In the genomic region with DNA sequence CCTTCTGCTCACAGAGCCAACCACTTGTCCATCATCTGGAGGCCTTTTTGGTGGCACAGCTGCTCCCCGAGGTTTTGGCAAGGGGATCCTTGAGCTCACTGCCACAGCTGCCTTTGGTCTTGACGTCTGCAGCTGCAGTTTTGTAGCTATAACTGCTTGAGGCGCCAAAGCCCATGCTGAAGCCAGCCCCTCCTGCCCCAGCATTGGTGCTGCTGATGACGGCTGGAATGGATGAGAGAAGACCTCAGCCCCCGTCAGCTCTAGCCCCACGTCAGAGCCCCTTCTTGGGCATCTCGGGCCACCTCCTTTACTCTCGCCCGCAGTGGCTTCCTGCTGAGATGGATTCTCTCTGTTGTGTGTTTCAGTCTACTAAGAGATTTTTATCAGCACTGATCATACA, we compare ENCODE assay signal across 13 cellular contexts.
A peak's percentile ranks its signal among the peaks of the same experiment; 100 is the strongest.
DNase-seq lines count a peak whose midpoint lies in the region.
"Had no signal": no experiment of that assay in that cellular context is flagged by ENCODE, and none has a peak within 500 bp of the region (broad histone marks: within the 10 kb centered on the region; RNA-seq: fewer than 3 reads in every experiment).

No MANE protein-coding gene starts in this region.

- no peaks in the 10 kb centered on the region for H3K9me3 ChIP-seq in effector memory CD4-positive, alpha-beta T cell (ENCODE audit: control insufficient read depth, low read length)
- H3K9me3 ChIP-seq: thoracic aorta had no signal

- H3K4me1 ChIP-seq in effector memory CD4-positive, alpha-beta T cell (ENCODE audit: control insufficient read depth, insufficient read depth, low read length, poor library complexity, severe bottlenecking) = peaks cover 13% of the 10 kb centered on the region

- DNase-seq in T-helper 2 cell = peak in 4 of 5 experiments; percentile 9 to 88 (median 70)
- DNase-seq in activated T-cell treated with anti-CD3 and anti-CD28 coated beads, Interleukin-2, amount 50 U/mL, for 1 hour = peak; percentile 78
- DNase-seq in effector memory CD4-positive, alpha-beta T cell = peak; percentile 17 to 43 (median 24)
- DNase-seq in stimulated activated CD8-positive, alpha-beta memory T cell treated with anti-CD3 and anti-CD28 coated beads, Interleukin-7, amount 100 ng/mL, for 1 hour (ENCODE audit: low read depth in 2 of 2) = peak; percentile 24 to 36
- DNase-seq in NCI-H2029 treated with DMSO at 0.1 percent for 48 hours (lab: John Stamatoyannopoulos, UW) = no peak
- no peak for DNase-seq in activated CD4-positive, CD25-positive, alpha-beta regulatory T cell (lab: John Stamatoyannopoulos, UW)
- no peak for DNase-seq in NCI-H1436 (lab: John Stamatoyannopoulos, UW)
- DNase-seq: cerebellar nuclear complex, DMS153, NCI-H446, Right ventricle myocardium superior had no signal

- H3K27me3 ChIP-seq in effector memory CD4-positive, alpha-beta T cell (replicated peaks; ENCODE audit: control insufficient read depth, insufficient read depth, low read length, poor library complexity, severe bottlenecking) = no peaks in the 10 kb centered on the region

- H3K36me3 ChIP-seq in effector memory CD4-positive, alpha-beta T cell (ENCODE audit: control insufficient read depth, insufficient read depth, low read length) = no peaks in the 10 kb centered on the region
- H3K36me3 ChIP-seq: thoracic aorta had no signal

- no peak overlapping the region for H3K27ac ChIP-seq in effector memory CD4-positive, alpha-beta T cell (ENCODE audit: insufficient read depth, low read length, poor library complexity, severe bottlenecking)
- H3K27ac ChIP-seq: thoracic aorta had no signal

- H3K4me3 ChIP-seq in effector memory CD4-positive, alpha-beta T cell (ENCODE audit: insufficient read depth, low read depth, low read length, poor library complexity, severe bottlenecking) = no peak overlapping the region
- H3K4me3 ChIP-seq: smooth muscle cell, thoracic aorta had no signal

Comparison
In these comparisons a context has a peak if more than half of its experiments do, and no peak if none do; other contexts are left out.
1. DNase-seq: peak in T-helper 2 cell (4 of 5), activated T-cell treated with anti-CD3 and anti-CD28 coated beads, Interleukin-2, amount 50 U/mL, for 1 hour (single experiment), effector memory CD4-positive, alpha-beta T cell (3 of 3) and stimulated activated CD8-positive, alpha-beta memory T cell treated with anti-CD3 and anti-CD28 coated beads, Interleukin-7, amount 100 ng/mL, for 1 hour (2 of 2); none in NCI-H2029 treated with DMSO at 0.1 percent for 48 hours (single experiment), activated CD4-positive, CD25-positive, alpha-beta regulatory T cell (0 of 4) and NCI-H1436 (single experiment).